ENCODE assay signal across 21 cellular contexts in the genomic region with DNA sequence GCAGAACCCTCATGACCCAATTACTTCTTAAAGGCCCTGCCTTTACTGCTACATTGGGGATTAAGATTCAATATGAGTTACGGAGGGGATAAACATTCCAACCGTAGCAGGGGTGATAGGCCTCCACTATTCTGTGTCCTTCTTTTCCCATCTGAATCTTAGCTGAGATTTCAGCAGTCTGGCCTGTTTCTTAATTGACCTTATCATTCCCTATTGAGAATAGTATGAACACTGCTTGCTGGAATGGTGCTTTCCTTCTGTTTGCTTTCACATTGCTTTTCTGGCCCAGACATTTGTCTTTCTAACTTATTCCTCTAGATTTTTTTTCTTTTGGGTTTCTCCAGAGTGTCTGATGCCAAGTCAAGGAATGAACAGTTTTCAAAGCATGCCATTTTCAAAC.
DNase-seq lines count a peak whose midpoint lies in the region; ATAC-seq and TF ChIP-seq lines count a peak whose summit lies in the region.
"Had no signal": no experiment of that assay in that cellular context is flagged by ENCODE, and none has a peak within 500 bp of the region (broad histone marks: within the 10 kb centered on the region; RNA-seq: fewer than 3 reads in every experiment).

No MANE protein-coding gene starts in this region.

- no peaks in the 10 kb centered on the region for H3K27me3 ChIP-seq in hepatocyte
- H3K27me3 ChIP-seq: BE2C had no signal

- ATAC-seq in Right ventricle myocardium superior (ENCODE audit: poor library complexity): peak; percentile 72

- H3K9me3 ChIP-seq in hepatocyte (ENCODE audit: low read depth): no peaks in the 10 kb centered on the region
- H3K9me3 ChIP-seq: BE2C had no signal

- 70% methylated on average over 2 of the region's 2 CpGs for WGBS in hepatocyte (ENCODE audit: low lambda C conversion rate, missing lambda C conversion rate)

- peaks cover 32% of the 10 kb centered on the region for H3K4me1 Mint-ChIP-seq in chondrocyte (ENCODE audit: low read depth)
- H3K4me1 Mint-ChIP-seq: CD14-positive monocyte had no signal

- H4K20me1 ChIP-seq in hepatocyte (ENCODE audit: insufficient read depth, poor library complexity, severe bottlenecking): no peaks in the 10 kb centered on the region

- no peaks in the 10 kb centered on the region for H3K9me3 Mint-ChIP-seq in chondrocyte (ENCODE audit: low read depth)
- H3K9me3 Mint-ChIP-seq: CD8-positive, alpha-beta memory T cell had no signal

- peaks cover 20% of the 10 kb centered on the region for H3K4me1 ChIP-seq in hepatocyte (ENCODE audit: insufficient read depth)
- H3K4me1 ChIP-seq: BE2C had no signal

- H3K36me3 Mint-ChIP-seq in chondrocyte (ENCODE audit: low read depth): no peaks in the 10 kb centered on the region
- H3K36me3 Mint-ChIP-seq: CD14-positive monocyte; CD8-positive, alpha-beta memory T cell had no signal

- H3K9me2 ChIP-seq in hepatocyte (replicated peaks; ENCODE audit: insufficient read depth): no peaks in the 10 kb centered on the region

- peak overlapping the region; percentile 55 for H3K27ac ChIP-seq in hepatocyte

- intact Hi-C loops in Right ventricle myocardium superior (cut with DNase I): no loop called here
- intact Hi-C loops in cardiac septum (cut with DNase I): no loop called here

- peak overlapping the region; percentile 53 for H3K27ac Mint-ChIP-seq in chondrocyte (ENCODE audit: unreplicated experiment)
- H3K27ac Mint-ChIP-seq: CD14-positive monocyte; CD8-positive, alpha-beta memory T cell had no signal

- H3K4me3 ChIP-seq in hepatocyte: no peak overlapping the region

- TF ChIP-seq CTCF in chondrocyte (IDR thresholded peaks at IDR 0.05): no peak
- no peak for TF ChIP-seq CTCF in hepatocyte (IDR thresholded peaks at IDR 0.05; ENCODE audit: poor library complexity)

- no peak overlapping the region for H3K4me2 ChIP-seq in hepatocyte

- no peaks in the 10 kb centered on the region for H3K27me3 Mint-ChIP-seq in chondrocyte (ENCODE audit: low read depth)

- no peaks in the 10 kb centered on the region for H3K36me3 ChIP-seq in hepatocyte (replicated peaks; ENCODE audit: insufficient read depth, low read depth)
- H3K36me3 ChIP-seq: BE2C had no signal

- no peak overlapping the region for H2AFZ ChIP-seq in hepatocyte

- no peak overlapping the region for H3K4me3 Mint-ChIP-seq in chondrocyte (ENCODE audit: unreplicated experiment)
- H3K4me3 Mint-ChIP-seq: CD14-positive monocyte; CD8-positive, alpha-beta memory T cell had no signal

- DNase-seq in Right ventricle myocardium superior (no peak), cardiac septum (ENCODE audit: low spot score) (no peak), chondrocyte (ENCODE audit: low spot score) (no peak), hepatocyte (ENCODE audit: low spot score) (no peak), UCSD-AML1 (lab: John Stamatoyannopoulos, UW; ENCODE audit: unreplicated experiment) (no peak), EL (no peak), NAMALWA (ENCODE audit: low spot score) (no peak)
- DNase-seq: 8988T; ACHN; BE2C; Calu3; CD8-positive, alpha-beta memory T cell; DND-41; NCI-H1092; NCI-H1417 treated with DMSO at 0.1 percent for 48 hours; NCI-H1694 treated with DMSO at 0.1 percent for 48 hours; NCI-H2081; NCI-H526 treated with DMSO at 0.1 percent for 48 hours; RPMI8226; SIG-M5 had no signal

- H3K79me2 ChIP-seq in hepatocyte: no peaks in the 10 kb centered on the region
